ENCODE assay signal across 1 cellular context in genomic region chr9:98229620-98230019, GRCh38.
A peak's percentile ranks its signal among the peaks of the same experiment; 100 is the strongest.
TF ChIP-seq lines count a peak whose summit lies in the region.

No MANE protein-coding gene starts in this region.

TF ChIP-seq in GM12878, 131 proteins besides CTCF, POLR2A, EP300 and RAD21:
- TF ChIP-seq TBL1XR1 (IDR thresholded peaks at IDR 0.05; ENCODE audit: low read depth, low read length) = no peak
- TF ChIP-seq ZBTB40 (IDR thresholded peaks at IDR 0.05; ENCODE audit: borderline replicate concordance) = peak; percentile 63
- TF ChIP-seq ZNF274 (IDR thresholded peaks at IDR 0.05; ENCODE audit: insufficient read depth, insufficient read length) = no peak
